Comparison of ENCODE assay signal across 8 cellular contexts in genomic region chr17:68513932-68514331, GRCh38. TPM values are rescaled to one million over a fixed set of nuclear protein-coding genes. Genes with fewer than 3 reads are reported as not detected.
DNase-seq lines count a peak whose midpoint lies in the region; ATAC-seq and TF ChIP-seq lines count a peak whose summit lies in the region.

No MANE protein-coding gene starts in this region.

- ATAC-seq in HG02973 (IDR thresholded peaks at IDR 0.05; ENCODE audit: unreplicated experiment), result no peak
- no peak for ATAC-seq in HG03097 (IDR thresholded peaks at IDR 0.05; ENCODE audit: low FRiP score, unreplicated experiment)

- H3K4me1 ChIP-seq in SJCRH30 (peaks cover 22% of the 10 kb centered on the region), rectal smooth muscle tissue (ENCODE audit: control insufficient read depth, insufficient read depth, low read length) (peaks cover 21% of the 10 kb centered on the region)

- no peak overlapping the region for H3K9ac ChIP-seq in rectal smooth muscle tissue (ENCODE audit: low read length)

- H3K36me3 ChIP-seq in SJCRH30 (peaks cover 45% of the 10 kb centered on the region), rectal smooth muscle tissue (ENCODE audit: control insufficient read depth, insufficient read depth, low read length) (peaks cover 12% of the 10 kb centered on the region)

- TF ChIP-seq CTCF in GM12865 (IDR thresholded peaks at IDR 0.05; ENCODE audit: insufficient read depth, low read depth, low read length, missing control alignments) (no peak), fibroblast of mammary gland (conservative IDR thresholded peaks at IDR 0.05; ENCODE audit: control insufficient read depth, insufficient read depth, low read depth, low read length) (no peak)

- no peak for DNase-seq in GM12865 (ENCODE audit: low read depth)
- no peak for DNase-seq in SJCRH30
- DNase-seq in fibroblast of mammary gland (ENCODE audit: low read depth), result no peak
- no peak for DNase-seq in GM19238 (ENCODE audit: insufficient read length, low spot score)
- no peak for DNase-seq in activated CD8-positive, alpha-beta memory T cell treated with anti-CD3 and anti-CD28 coated beads, Interleukin-2, amount 50 U/mL, for 4 hours

- H3K27ac ChIP-seq in SJCRH30 (no peak overlapping the region), rectal smooth muscle tissue (ENCODE audit: low read depth, low read length) (peak overlapping the region; percentile 97)

- no peaks in the 10 kb centered on the region for H3K9me3 ChIP-seq in SJCRH30 (replicated peaks)

- H3K27me3 ChIP-seq in SJCRH30 (no peaks in the 10 kb centered on the region), rectal smooth muscle tissue (ENCODE audit: control insufficient read depth, insufficient read depth, low read length) (no peaks in the 10 kb centered on the region)

- H3K4me3 ChIP-seq in GM12865 (ENCODE audit: low read depth, low read length) (peak overlapping the region; percentile 94), SJCRH30 (peak overlapping the region; percentile 97), fibroblast of mammary gland (ENCODE audit: control insufficient read depth, low read depth, low read length) (peak overlapping the region; percentile 80), rectal smooth muscle tissue (ENCODE audit: low read length) (peak overlapping the region; percentile 87)

RNA-seq across cellular contexts. Expression of gene PRKAR1A, which starts 1.7 kb away (rescaled TPM):
- 407 and 454 TPM in 2 replicates for total RNA-seq in SJCRH30 (2014; rRNA removed; shearing (Covaris generic))

RNA-seq across cellular contexts. Expression of gene WIPI1, which starts 56.6 kb away (rescaled TPM):
- 19.0 and 25.8 TPM in 2 replicates for total RNA-seq in SJCRH30 (2014; rRNA removed; shearing (Covaris generic))
